Comparison of ENCODE assay signal across 2 cellular contexts in genomic region chr1:167994560-167994959, GRCh38.
TF ChIP-seq lines count a peak whose summit lies in the region.

No MANE protein-coding gene starts in this region.

TF ChIP-seq in liver, 16 proteins besides CTCF, POLR2A, EP300 and RAD21:
- TF ChIP-seq RXRA (IDR thresholded peaks at IDR 0.05) (peak; percentile 31 to 52), GABPA (IDR thresholded peaks at IDR 0.05 in 1 of 2, conservative IDR thresholded peaks at IDR 0.05 in 1 of 2) (peak in 1 of 2 donors; percentile 8), YY1 (IDR thresholded peaks at IDR 0.05) (no peak), FOXA2 (IDR thresholded peaks at IDR 0.05) (no peak), HNF4G (IDR thresholded peaks at IDR 0.05) (peak; percentile 11), SP1 (IDR thresholded peaks at IDR 0.05) (peak; percentile 64), HNF4A (conservative IDR thresholded peaks at IDR 0.05) (peak; percentile 66 to 79)

TF ChIP-seq in HepG2, 621 proteins besides CTCF, POLR2A, EP300 and RAD21:
- TF ChIP-seq ZNF160 (CRISPR knock-in tag; IDR thresholded peaks at IDR 0.05), result no peak
- no peak for TF ChIP-seq HBP1 (CRISPR knock-in tag; IDR thresholded peaks at IDR 0.05; ENCODE audit: low read depth)
- TF ChIP-seq NCOR1 (IDR thresholded peaks at IDR 0.05; ENCODE audit: borderline replicate concordance, low read length), result no peak
- TF ChIP-seq ONECUT2 (CRISPR knock-in tag; IDR thresholded peaks at IDR 0.05), result no peak
- no peak for TF ChIP-seq CCAR2 (optimal IDR thresholded peaks at IDR 0.05; ENCODE audit: low read depth, low read length)
